ENCODE assay signal across 10 cellular contexts in the genomic region with DNA sequence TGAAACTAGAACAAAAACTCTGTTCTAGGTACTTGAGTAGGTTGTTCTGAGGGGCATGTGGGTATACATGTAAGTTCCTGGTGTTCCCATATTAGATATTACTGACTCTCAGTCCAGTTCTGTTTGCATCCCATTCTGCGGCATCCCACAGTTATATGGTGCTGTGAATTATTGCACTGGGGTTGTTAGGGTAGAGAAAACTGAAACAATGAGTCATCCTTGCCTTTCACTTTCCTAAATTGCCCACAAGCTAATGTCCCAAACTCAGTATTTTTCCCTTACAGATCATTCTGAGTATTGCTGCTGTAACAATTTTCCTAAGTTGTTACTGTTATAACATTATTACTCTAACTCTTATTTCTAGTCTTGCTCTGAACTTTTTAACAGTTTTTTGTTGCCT. TPM values are rescaled to one million over a fixed set of nuclear protein-coding genes. Genes with fewer than 3 reads are reported as not detected.
DNase-seq lines count a peak whose midpoint lies in the region; ATAC-seq lines count a peak whose summit lies in the region.
"Had no signal": no experiment of that assay in that cellular context is flagged by ENCODE, and none has a peak within 500 bp of the region (broad histone marks: within the 10 kb centered on the region; RNA-seq: fewer than 3 reads in every experiment).

No MANE protein-coding gene starts in this region.

- ATAC-seq in GM19351 (IDR thresholded peaks at IDR 0.05; ENCODE audit: unreplicated experiment) (peak; percentile 20), HG03159 (IDR thresholded peaks at IDR 0.05; ENCODE audit: unreplicated experiment) (peak; percentile 10)

- DNase-seq in EL (peak; percentile 23), astrocyte of the hippocampus (ENCODE audit: low read depth, low spot score) (peak; percentile 9), Ammon's horn (ENCODE audit: low spot score) (no peak), ureter (ENCODE audit: low spot score) (no peak), kidney glomerular epithelial cell (lab: John Stamatoyannopoulos, UW) (no peak)
- no peak for DNase-seq in effector CD8-positive, alpha-beta T cell (lab: John Stamatoyannopoulos, UW)
- DNase-seq: activated CD4-positive, CD25-positive, alpha-beta regulatory T cell; NCI-H1417 treated with DMSO at 0.1 percent for 48 hours had no signal

RNA-seq across cellular contexts. Expression of gene WDR75, which starts 3.0 kb away (rescaled TPM):
- 43.0 TPM for total RNA-seq in ureter

Comparison
In these comparisons a context has a peak if more than half of its experiments do, and no peak if none do; other contexts are left out.
1. DNase-seq: peak in EL (single experiment) and astrocyte of the hippocampus (single experiment); none in Ammon's horn (single experiment), ureter (single experiment), effector CD8-positive, alpha-beta T cell (single experiment) and kidney glomerular epithelial cell (single experiment).